Comparison of ENCODE assay signal across 8 cellular contexts in genomic region chr3:56784452-56785001, GRCh38. TPM values are rescaled to one million over a fixed set of nuclear protein-coding genes. Genes with fewer than 3 reads are reported as not detected.
DNase-seq lines count a peak whose midpoint lies in the region; ATAC-seq and TF ChIP-seq lines count a peak whose summit lies in the region.

No MANE protein-coding gene starts in this region.

- peaks cover 21% of the 10 kb centered on the region; the same call in 1 of the 2 replicates for H4K20me1 ChIP-seq in DND-41 (ENCODE audit: insufficient read depth, low read length)

- peak overlapping the region; percentile 60 for H3K4me2 ChIP-seq in DND-41 (ENCODE audit: insufficient read depth, low read length)

- peaks cover 61% of the 10 kb centered on the region for H3K36me3 ChIP-seq in DND-41 (ENCODE audit: insufficient read depth, low read length)
- no peaks in the 10 kb centered on the region for H3K36me3 ChIP-seq in right atrium auricular region
- H3K36me3 ChIP-seq in skeletal muscle tissue (ENCODE audit: control insufficient read depth in 3 of 3, insufficient read depth in 3 of 3, low read length in 3 of 3), result no peaks in the 10 kb centered on the region

- peaks cover 25% of the 10 kb centered on the region for H3K36me3 Mint-ChIP-seq in T-cell

- H3K4me3 ChIP-seq in DND-41 (ENCODE audit: low read depth in 1 of 2, low read length in 2 of 2), result peak overlapping the region in 1 of 2 experiments; percentile 40; a peak in 2 of 4 replicates
- no peak overlapping the region for H3K4me3 ChIP-seq in right atrium auricular region
- H3K4me3 ChIP-seq in skeletal muscle tissue (ENCODE audit: low read length in 3 of 3), result no peak overlapping the region

- CTCF ChIA-PET in T-cell (lab: Charles Lee), result interaction anchor here (0.6 to 10.4 kb wide), 4 partner anchors 10 to 15 kb away, joined by 3 to 131 read pairs (median 13); partner anchors contain the start of gene ARHGEF3 (in 1 of the 2)

- peaks cover 98 to 100% (median 99%) of the 10 kb centered on the region in 3 donors for H3K4me1 Mint-ChIP-seq in T-cell

- no peaks in the 10 kb centered on the region for H3K27me3 Mint-ChIP-seq in T-cell

- H3K27ac ChIP-seq in DND-41 (ENCODE audit: low read length) (peak overlapping the region; percentile 89), right atrium auricular region (peak overlapping the region; percentile 44 to 76), skeletal muscle tissue (ENCODE audit: low read depth, low read length) (peak overlapping the region; percentile 33)

- POLR2A ChIA-PET in T-cell (lab: Charles Lee), result interaction anchor here in 1 of 2 donors (0.6 to 5.4 kb wide), 2 partner anchors 14 to 99 kb away, joined by 6 to 23 read pairs; no protein-coding TSS in a partner anchor

- peak overlapping the region; percentile 97 to 99 for H3K27ac Mint-ChIP-seq in T-cell

- peak overlapping the region; percentile 69 to 72 (median 70) for H3K4me3 Mint-ChIP-seq in T-cell

- ATAC-seq in DND-41 (ENCODE audit: insufficient read depth, low read depth) (no peak), T-cell (replicated peaks in 1 of 4) (no peak), GM18519 (IDR thresholded peaks at IDR 0.05; ENCODE audit: low FRiP score, unreplicated experiment) (no peak)

- H3K4me1 ChIP-seq in DND-41 (ENCODE audit: insufficient read depth, low read length) (peaks cover 89% of the 10 kb centered on the region), right atrium auricular region (peaks cover 0 to 75% of the 10 kb centered on the region in 2 donors), skeletal muscle tissue (ENCODE audit: control insufficient read depth in 3 of 3, insufficient read depth in 3 of 3, low read length in 3 of 3) (peaks cover 57 to 60% (median 58%) of the 10 kb centered on the region in 3 donors)

- H3K9ac ChIP-seq in DND-41 (ENCODE audit: low read depth, low read length), result peak overlapping the region; percentile 42
- no peak overlapping the region for H3K9ac ChIP-seq in skeletal muscle tissue (ENCODE audit: low read depth in 1 of 3, low read length in 3 of 3)

- H3K9me3 Mint-ChIP-seq in T-cell, result peaks cover 0 to 4% (median 0%) of the 10 kb centered on the region in 3 donors

- DNase-seq in DND-41 (no peak), T-cell (no peak), right atrium auricular region (ENCODE audit: low spot score) (no peak), cortex of kidney (lab: John Stamatoyannopoulos, UW) (no peak), NK-92 (lab: John Stamatoyannopoulos, UW; ENCODE audit: unreplicated experiment) (no peak)
- DNase-seq in stimulated activated CD4-positive, alpha-beta T cell treated with anti-CD3 and anti-CD28 coated beads, Interleukin-4, amount 100 ng/mL, for 24 hours, result no peak

- H3K79me2 ChIP-seq in DND-41 (ENCODE audit: insufficient read depth, low read length), result peaks cover 96% of the 10 kb centered on the region

- no peaks in the 10 kb centered on the region for H3K27me3 ChIP-seq in DND-41 (ENCODE audit: insufficient read depth, low read length, poor library complexity)
- H3K27me3 ChIP-seq in right atrium auricular region, result no peaks in the 10 kb centered on the region
- no peaks in the 10 kb centered on the region for H3K27me3 ChIP-seq in skeletal muscle tissue (ENCODE audit: control insufficient read depth in 3 of 3, insufficient read depth in 3 of 3, low read length in 3 of 3)

- H3K9me3 ChIP-seq in DND-41 (ENCODE audit: insufficient read depth, low read length, severe bottlenecking) (no peaks in the 10 kb centered on the region), right atrium auricular region (no peaks in the 10 kb centered on the region), skeletal muscle tissue (ENCODE audit: control insufficient read depth in 3 of 3, low read length in 3 of 3) (no peaks in the 10 kb centered on the region)

- TF ChIP-seq CTCF in DND-41 (IDR thresholded peaks at IDR 0.05; ENCODE audit: borderline replicate concordance, extremely low read depth, low read length, poor library complexity, severe bottlenecking), result no peak
- TF ChIP-seq CTCF in right atrium auricular region (IDR thresholded peaks at IDR 0.05), result no peak

- no peak overlapping the region for H2AFZ ChIP-seq in DND-41 (ENCODE audit: low read depth, low read length)

RNA-seq across cellular contexts. Expression of gene ARHGEF3, which starts 17.2 kb away (rescaled TPM):
- total RNA-seq in T-cell, result 100 to 1,000 TPM in 4 of 5 donors, 10 to 100 TPM in 1; 93.4 to 132 (median 124) TPM
- 10 to 100 TPM; 16.1 to 21.7 TPM for total RNA-seq in right atrium auricular region
- total RNA-seq in skeletal muscle tissue, result 32.9 TPM

Comparison
In these comparisons a context has a peak if more than half of its experiments do, and no peak if none do; other contexts are left out.
1. H3K27ac ChIP-seq: peak in every context shown above with its lines; median percentile 89 in DND-41; 60 in right atrium auricular region; 33 in skeletal muscle tissue.